ENCODE assay signal across 11 cellular contexts in genomic region chr15:76286231-76286879, GRCh38. TPM values are rescaled to one million over a fixed set of nuclear protein-coding genes. Genes with fewer than 3 reads are reported as not detected.
A peak's percentile ranks its signal among the peaks of the same experiment; 100 is the strongest.
DNase-seq lines count a peak whose midpoint lies in the region; ATAC-seq and TF ChIP-seq lines count a peak whose summit lies in the region.
"Had no signal": no experiment of that assay in that cellular context is flagged by ENCODE, and none has a peak within 500 bp of the region (broad histone marks: within the 10 kb centered on the region; RNA-seq: fewer than 3 reads in every experiment).

No MANE protein-coding gene starts in this region.

- TF ChIP-seq POLR2A in right lobe of liver (IDR thresholded peaks at IDR 0.05), result no peak

- H3K36me3 ChIP-seq in right lobe of liver (peaks cover 0 to 61% (median 29%) of the 10 kb centered on the region in 4 donors), A673 (ENCODE audit: insufficient read depth, low read length, poor library complexity, severe bottlenecking) (peaks cover 25% of the 10 kb centered on the region)

- POLR2A ChIA-PET in activated CD4-positive, alpha-beta T cell treated with anti-CD3 and anti-CD28 coated beads, Interleukin-2, amount 10 ng/mL, durations not matched to agents 7 days and 5 days (lab: Charles Lee), result no interaction called here
- POLR2A ChIA-PET in A673 (lab: Charles Lee; ENCODE audit: low non-redundant PET), result no interaction called here

- H3K27ac Mint-ChIP-seq in Calu3 (ENCODE audit: unreplicated experiment), result peak overlapping the region; percentile 9
- peak overlapping the region; percentile 89 for H3K27ac Mint-ChIP-seq in activated CD4-positive, alpha-beta T cell treated with anti-CD3 and anti-CD28 coated beads, Interleukin-2, amount 10 ng/mL, durations not matched to agents 7 days and 5 days

- CTCF ChIA-PET in Calu3 (lab: Charles Lee) (no interaction called here), A673 (lab: Charles Lee) (no interaction called here)
- CTCF ChIA-PET in activated CD4-positive, alpha-beta T cell treated with anti-CD3 and anti-CD28 coated beads, Interleukin-2, amount 10 ng/mL, durations not matched to agents 7 days and 5 days (lab: Charles Lee), result no interaction called here

- no peaks in the 10 kb centered on the region for H3K27me3 Mint-ChIP-seq in Calu3 (ENCODE audit: unreplicated experiment)
- H3K27me3 Mint-ChIP-seq in activated CD4-positive, alpha-beta T cell treated with anti-CD3 and anti-CD28 coated beads, Interleukin-2, amount 10 ng/mL, durations not matched to agents 7 days and 5 days, result no peaks in the 10 kb centered on the region

- no peak for DNase-seq in Calu3
- peak; percentile 62 for DNase-seq in activated CD4-positive, alpha-beta T cell treated with anti-CD3 and anti-CD28 coated beads, Interleukin-2, amount 10 ng/mL, durations not matched to agents 7 days and 5 days
- DNase-seq in right lobe of liver, result no peak
- DNase-seq in Right ventricle myocardium inferior (ENCODE audit: missing footprints), result no peak
- no peak for DNase-seq in RKO (ENCODE audit: low spot score)
- no peak for DNase-seq in A673 (ENCODE audit: low spot score)
- DNase-seq in NCI-H2171 treated with DMSO at 0.1 percent for 48 hours (lab: John Stamatoyannopoulos, UW), result no peak
- DNase-seq: amniotic stem cell had no signal

- H3K27ac ChIP-seq in right lobe of liver, result no peak overlapping the region
- no peak overlapping the region for H3K27ac ChIP-seq in A673 (ENCODE audit: low read depth, low read length, poor library complexity, severe bottlenecking)
- H3K27ac ChIP-seq: HL-60 had no signal

- peaks cover 21% of the 10 kb centered on the region for H3K36me3 Mint-ChIP-seq in Calu3 (ENCODE audit: insufficient read depth, unreplicated experiment)
- peaks cover 28% of the 10 kb centered on the region for H3K36me3 Mint-ChIP-seq in activated CD4-positive, alpha-beta T cell treated with anti-CD3 and anti-CD28 coated beads, Interleukin-2, amount 10 ng/mL, durations not matched to agents 7 days and 5 days (ENCODE audit: low read depth)

- H3K9me3 ChIP-seq in right lobe of liver, result no peaks in the 10 kb centered on the region
- no peaks in the 10 kb centered on the region for H3K9me3 ChIP-seq in A673 (ENCODE audit: low read depth, low read length, poor library complexity, severe bottlenecking)

- no peak overlapping the region for H3K4me3 Mint-ChIP-seq in Calu3 (ENCODE audit: low read depth, unreplicated experiment)
- H3K4me3 Mint-ChIP-seq in activated CD4-positive, alpha-beta T cell treated with anti-CD3 and anti-CD28 coated beads, Interleukin-2, amount 10 ng/mL, durations not matched to agents 7 days and 5 days, result peak overlapping the region; percentile 58

- H3K4me1 ChIP-seq in right lobe of liver (peaks cover 0 to 10% (median 0%) of the 10 kb centered on the region in 4 donors), A673 (ENCODE audit: insufficient read depth, low read length, poor library complexity, severe bottlenecking) (no peaks in the 10 kb centered on the region)

- H3K9me3 Mint-ChIP-seq in Calu3 (ENCODE audit: low read depth, unreplicated experiment), result no peaks in the 10 kb centered on the region
- no peaks in the 10 kb centered on the region for H3K9me3 Mint-ChIP-seq in activated CD4-positive, alpha-beta T cell treated with anti-CD3 and anti-CD28 coated beads, Interleukin-2, amount 10 ng/mL, durations not matched to agents 7 days and 5 days

- no peaks in the 10 kb centered on the region for H3K4me1 Mint-ChIP-seq in Calu3 (ENCODE audit: low read depth, unreplicated experiment)
- H3K4me1 Mint-ChIP-seq in activated CD4-positive, alpha-beta T cell treated with anti-CD3 and anti-CD28 coated beads, Interleukin-2, amount 10 ng/mL, durations not matched to agents 7 days and 5 days, result peaks cover 25% of the 10 kb centered on the region

- no peak overlapping the region for H3K4me3 ChIP-seq in right lobe of liver
- no peak overlapping the region for H3K4me3 ChIP-seq in A673 (ENCODE audit: low read depth, low read length, poor library complexity, severe bottlenecking)

- H3K27me3 ChIP-seq in right lobe of liver (no peaks in the 10 kb centered on the region), A673 (replicated peaks; ENCODE audit: insufficient read depth, low read depth, low read length, poor library complexity) (no peaks in the 10 kb centered on the region)

- ATAC-seq in GM21619 (IDR thresholded peaks at IDR 0.05; ENCODE audit: unreplicated experiment) (peak; percentile 74), right lobe of liver (peak; percentile 56 to 87 (median 58)), Right ventricle myocardium inferior (no peak)
- ATAC-seq: Panc1 had no signal

- no peak for TF ChIP-seq CTCF in Calu3 (IDR thresholded peaks at IDR 0.05; ENCODE audit: unreplicated experiment)
- TF ChIP-seq CTCF in right lobe of liver (IDR thresholded peaks at IDR 0.05), result no peak
- TF ChIP-seq CTCF in A673 (conservative IDR thresholded peaks at IDR 0.05; ENCODE audit: low read depth, low read length), result no peak

- BruUV-seq in Calu3 (replicated peaks; lab: Mats Ljungman, UMichigan) (no TSS peak), A673 (replicated peaks; lab: Mats Ljungman, UMichigan) (no TSS peak)

- intact Hi-C loops in Calu3 (cut with micrococcal nuclease; ENCODE audit: unreplicated experiment), result loop anchor here (5.0 kb wide), 1 partner anchor 49 kb away; no protein-coding TSS in a partner anchor
- intact Hi-C loops in right lobe of liver (cut with DNase I), result no loop called here
- intact Hi-C loops in Right ventricle myocardium inferior (cut with DNase I), result loop anchor here (2.0 kb wide), 1 partner anchor 96 kb away; no protein-coding TSS in a partner anchor
- intact Hi-C loops in A673 (cut with micrococcal nuclease; ENCODE audit: unreplicated experiment), result loop anchor here (5.0 kb wide), 1 partner anchor 49 kb away; no protein-coding TSS in a partner anchor

- 24% methylated on average over 4 of the region's 4 CpGs for WGBS in right lobe of liver (ENCODE audit: insufficient coverage, low coverage, low lambda C conversion rate, missing lambda C conversion rate)

RNA-seq across cellular contexts. Expression of gene ETFA, which starts 24.9 kb away (rescaled TPM):
- total RNA-seq in Calu3 (2022) (230 and 252 TPM in 2 replicates), right lobe of liver (100 to 1,000 TPM; 208 to 302 (median 274) TPM), Right ventricle myocardium inferior (498 TPM), A673 (2021) (133 and 137 TPM in 2 replicates)
- 10 to 100 TPM; 81.6 to 82.9 TPM for total RNA-seq in activated CD4-positive, alpha-beta T cell treated with anti-CD3 and anti-CD28 coated beads, Interleukin-2, amount 10 ng/mL, durations not matched to agents 7 days and 5 days

RNA-seq across cellular contexts. Expression of gene ISL2, which starts 50.2 kb away (rescaled TPM):
- total RNA-seq in Calu3 (2022) (5.3 and 7.6 TPM in 2 replicates), right lobe of liver (not detected), Right ventricle myocardium inferior (not detected), A673 (2021) (3.8 and 5.5 TPM in 2 replicates)
- under 1 TPM; 0.54 to 0.82 TPM for total RNA-seq in activated CD4-positive, alpha-beta T cell treated with anti-CD3 and anti-CD28 coated beads, Interleukin-2, amount 10 ng/mL, durations not matched to agents 7 days and 5 days

Comparison
In these comparisons a context has a peak if more than half of its experiments do, and no peak if none do; other contexts are left out.
1. intact Hi-C loops: an anchor here in Calu3 (5.0 kb wide), Right ventricle myocardium inferior (2.0 kb wide) and A673 (5.0 kb wide); none called in right lobe of liver.